In genomic region chr6:50825375-50826036, GRCh38 we compare ENCODE assay signal across 31 cellular contexts. TPM values are rescaled to one million over a fixed set of nuclear protein-coding genes. Genes with fewer than 3 reads are reported as not detected.
DNase-seq lines count a peak whose midpoint lies in the region; ATAC-seq, FAIRE-seq and TF ChIP-seq lines count a peak whose summit lies in the region.
"Had no signal": no experiment of that assay in that cellular context is flagged by ENCODE, and none has a peak within 500 bp of the region (broad histone marks: within the 10 kb centered on the region; RNA-seq: fewer than 3 reads in every experiment).

No MANE protein-coding gene starts in this region.

- H3K36me3 ChIP-seq in IMR-90 (ENCODE audit: control insufficient read depth, insufficient read depth, low read length) (no peaks in the 10 kb centered on the region), endodermal cell (ENCODE audit: control insufficient read depth, insufficient read depth, low read length) (no peaks in the 10 kb centered on the region)
- H3K36me3 ChIP-seq: WERI-Rb-1 had no signal

- H2AFZ ChIP-seq in IMR-90 (replicated peaks; ENCODE audit: low read length, poor library complexity) = peak overlapping the region; percentile 56

- BruUV-seq in IMR-90 (replicated peaks; lab: Mats Ljungman, UMichigan) = no TSS peak

- H3K23ac ChIP-seq in IMR-90 (ENCODE audit: low read depth, low read length) = no peak overlapping the region

- no peak for FAIRE-seq in urothelium cell line (lab: Jason Lieb, UNC)
- FAIRE-seq: RCC 7860, small intestine had no signal

- 0% methylated on average over 5 of the region's 16 CpGs; no CpG with 5 or more reads in 1 of the 2 experiments for WGBS in IMR-90 (ENCODE audit: extremely low coverage in 2 of 2, insufficient read length in 1 of 2), 2 experiments
- 3 to 6% methylated on average over 11 to 16 of the region's 16 CpGs for WGBS in endodermal cell (ENCODE audit: insufficient coverage in 1 of 2, insufficient read length in 1 of 2), 2 experiments

- no peaks in the 10 kb centered on the region for H3K9me1 ChIP-seq in IMR-90 (ENCODE audit: insufficient read depth, low read length)

- H3K4me3 Mint-ChIP-seq in endodermal cell (peak overlapping the region; percentile 14), mesothelial cell of epicardium (peak overlapping the region; percentile 37)
- H3K4me3 Mint-ChIP-seq in activated CD4-positive, alpha-beta memory T cell treated with anti-CD3 and anti-CD28 coated beads, Interleukin-2, amount 10 ng/mL, durations not matched to agents 7 days and 5 days = no peak overlapping the region
- H3K4me3 Mint-ChIP-seq: activated CD4-positive, alpha-beta T cell treated with anti-CD3 and anti-CD28 coated beads, Interleukin-2, amount 10 ng/mL, durations not matched to agents 7 days and 5 days; activated CD8-positive, alpha-beta memory T cell treated with anti-CD3 and anti-CD28 coated beads, Interleukin-2, amount 10 ng/mL, durations not matched to agents 7 days and 5 days; activated naive CD4-positive, alpha-beta T cell treated with anti-CD3 and anti-CD28 coated beads, Interleukin-2, amount 50 U/mL, for 24 hours; dendritic cell treated with granulocyte-macrophage colony-stimulating factor and Interleukin-4, amounts not matched to agents 40 ng/mL and 50 ng/mL, for 4 days had no signal

- ATAC-seq in IMR-90 (ENCODE audit: low read depth) = no peak
- ATAC-seq: activated CD8-positive, alpha-beta memory T cell treated with anti-CD3 and anti-CD28 coated beads, Interleukin-2, amount 10 ng/mL, durations not matched to agents 7 days and 5 days; left lobe of liver had no signal

- H4K8ac ChIP-seq in IMR-90 (ENCODE audit: low read depth in 2 of 2, low read length in 2 of 2) = no peak overlapping the region

- no peak overlapping the region for H3K4me3 ChIP-seq in IMR-90 (ENCODE audit: insufficient read depth, low read depth, low read length)
- H3K4me3 ChIP-seq in endodermal cell (ENCODE audit: low read length) = no peak overlapping the region

- TF ChIP-seq CTCF in C4-2B (conservative IDR thresholded peaks at IDR 0.05) = no peak
- TF ChIP-seq CTCF in IMR-90 (conservative IDR thresholded peaks at IDR 0.05; ENCODE audit: low read depth, low read length) = no peak
- no peak for TF ChIP-seq CTCF in endodermal cell (conservative IDR thresholded peaks at IDR 0.05)
- no peak for TF ChIP-seq CTCF in mesothelial cell of epicardium (IDR thresholded peaks at IDR 0.05; ENCODE audit: unreplicated experiment)

- H2AK5ac ChIP-seq in IMR-90 (ENCODE audit: low read depth, low read length) = no peak overlapping the region

- H3K14ac ChIP-seq in IMR-90 (replicated peaks; ENCODE audit: low read depth, low read length) = no peak overlapping the region

- TF ChIP-seq POLR2A in IMR-90 (IDR thresholded peaks at IDR 0.05; ENCODE audit: low read depth, low read length) = no peak

- H3K4me2 ChIP-seq in IMR-90 (ENCODE audit: low read depth, low read length) = no peak overlapping the region

- CTCF ChIA-PET in IMR-90 (lab: Yijun Ruan, JAX) = no interaction called here
- CTCF ChIA-PET in activated CD4-positive, alpha-beta memory T cell treated with anti-CD3 and anti-CD28 coated beads, Interleukin-2, amount 10 ng/mL, durations not matched to agents 7 days and 5 days (lab: Charles Lee) = no interaction called here

- H3K18ac ChIP-seq in IMR-90 (ENCODE audit: low read depth, low read length) = no peak overlapping the region

- no peak overlapping the region for H3K4ac ChIP-seq in IMR-90 (ENCODE audit: low read depth, low read length)

- intact Hi-C loops in IMR-90 (cut with micrococcal nuclease) = no loop called here

- H3K79me1 ChIP-seq in IMR-90 (ENCODE audit: low read depth in 1 of 2, low read length in 2 of 2) = no peaks in the 10 kb centered on the region

- POLR2A ChIA-PET in IMR-90 (lab: Charles Lee; ENCODE audit: unreplicated experiment) = no interaction called here
- POLR2A ChIA-PET in activated CD4-positive, alpha-beta memory T cell treated with anti-CD3 and anti-CD28 coated beads, Interleukin-2, amount 10 ng/mL, durations not matched to agents 7 days and 5 days (lab: Charles Lee) = no interaction called here

- H4K91ac ChIP-seq in IMR-90 (ENCODE audit: insufficient read depth, low read depth, low read length) = no peak overlapping the region

- no peak for DNase-seq in IMR-90
- peak; percentile 72 for DNase-seq in endodermal cell
- DNase-seq in mesothelial cell of epicardium (ENCODE audit: low spot score in 2 of 2, unreplicated experiment in 2 of 2) = no peak
- no peak for DNase-seq in urothelium cell line (ENCODE audit: low spot score)
- DNase-seq in ACHN = no peak
- DNase-seq in SHP77 treated with DMSO at 0.1 percent for 48 hours (lab: John Stamatoyannopoulos, UW) = no peak
- DNase-seq in activated CD4-positive, alpha-beta memory T cell treated with anti-CD3 and anti-CD28 coated beads, Interleukin-2, amount 10 ng/mL, durations not matched to agents 7 days and 5 days = no peak
- DNase-seq: activated CD4-positive, alpha-beta T cell treated with anti-CD3 and anti-CD28 coated beads, Interleukin-2, amount 10 ng/mL, durations not matched to agents 7 days and 5 days; activated CD8-positive, alpha-beta memory T cell treated with anti-CD3 and anti-CD28 coated beads, Interleukin-2, amount 10 ng/mL, durations not matched to agents 7 days and 5 days; aorta; C1 segment of cervical spinal cord; caudate nucleus; DMS79 treated with DMSO at 0.1 percent for 48 hours; H7; mesendoderm; NCI-H510A; nucleus accumbens; small intestine; stimulated activated CD4-positive, alpha-beta T cell treated with anti-CD3 and anti-CD28 coated beads, Interleukin-1b, Interleukin-23, amount 100 ng/mL, for 48 hours; WERI-Rb-1 had no signal

- no peak overlapping the region for H4K5ac ChIP-seq in IMR-90 (ENCODE audit: low read depth, low read length)

- peak overlapping the region; percentile 0; the same call in 1 of the 2 replicates for H3K27ac ChIP-seq in C4-2B
- no peak overlapping the region for H3K27ac ChIP-seq in IMR-90 (ENCODE audit: insufficient read depth, low read length)
- no peak overlapping the region for H3K27ac ChIP-seq in endodermal cell (ENCODE audit: low read depth, low read length)
- H3K27ac ChIP-seq: HL-60, WERI-Rb-1 had no signal

- no peak overlapping the region for H3K9ac ChIP-seq in IMR-90 (ENCODE audit: low read depth, low read length)
- H3K9ac ChIP-seq in endodermal cell (ENCODE audit: extremely low read depth, low read length, poor library complexity, severe bottlenecking) = no peak overlapping the region

- peaks cover 42% of the 10 kb centered on the region for H3K4me1 Mint-ChIP-seq in endodermal cell
- peaks cover 67% of the 10 kb centered on the region for H3K4me1 Mint-ChIP-seq in mesothelial cell of epicardium
- H3K4me1 Mint-ChIP-seq in activated CD4-positive, alpha-beta memory T cell treated with anti-CD3 and anti-CD28 coated beads, Interleukin-2, amount 10 ng/mL, durations not matched to agents 7 days and 5 days = peaks cover under 1% of the 10 kb centered on the region

- no peak overlapping the region for H2BK15ac ChIP-seq in IMR-90 (ENCODE audit: low read depth, low read length)

- no peak overlapping the region for H3K56ac ChIP-seq in IMR-90 (ENCODE audit: extremely low read depth, insufficient read depth, low read length)

- in situ Hi-C loops in IMR-90 (cut with MboI; ENCODE audit: low sequenced_read_pairs) (no loop called here), ACHN (cut with HindIII; ENCODE audit: low pct_ligation_motif_present, low pct_unique_long_range_greater_than_20kb, low sequenced_read_pairs) (no loop called here)

- H3K4me1 ChIP-seq in IMR-90 (ENCODE audit: control insufficient read depth, insufficient read depth, low read length) (no peaks in the 10 kb centered on the region), endodermal cell (ENCODE audit: control insufficient read depth, insufficient read depth, low read length) (no peaks in the 10 kb centered on the region)

- no peak for TF ChIP-seq RAD21 in IMR-90 (IDR thresholded peaks at IDR 0.05; ENCODE audit: low read length)

- no peaks in the 10 kb centered on the region; the same call in 1 of the 2 replicates for H3K9me3 ChIP-seq in IMR-90 (ENCODE audit: control insufficient read depth, insufficient read depth, low read length)
- H3K9me3 ChIP-seq in endodermal cell (ENCODE audit: control insufficient read depth, low read length) = no peaks in the 10 kb centered on the region

- H3K27me3 Mint-ChIP-seq in endodermal cell (ENCODE audit: insufficient read depth) = peaks cover 99% of the 10 kb centered on the region
- peaks cover 93% of the 10 kb centered on the region for H3K27me3 Mint-ChIP-seq in mesothelial cell of epicardium (ENCODE audit: low read depth)
- H3K27me3 Mint-ChIP-seq in activated CD4-positive, alpha-beta memory T cell treated with anti-CD3 and anti-CD28 coated beads, Interleukin-2, amount 10 ng/mL, durations not matched to agents 7 days and 5 days = peaks cover 70% of the 10 kb centered on the region

- H2AK9ac ChIP-seq in IMR-90 (replicated peaks; ENCODE audit: low read depth, low read length, poor library complexity) = no peak overlapping the region

- no peak overlapping the region for H2BK20ac ChIP-seq in IMR-90 (ENCODE audit: low read depth, low read length)

- no peak overlapping the region for H2BK120ac ChIP-seq in IMR-90 (ENCODE audit: low read depth, low read length)

- H3K27me3 ChIP-seq in IMR-90 (ENCODE audit: control insufficient read depth, insufficient read depth, low read length) = peaks cover 44% of the 10 kb centered on the region
- peaks cover 100% of the 10 kb centered on the region for H3K27me3 ChIP-seq in endodermal cell (ENCODE audit: control insufficient read depth, insufficient read depth, low read length, poor library complexity, severe bottlenecking)

- dilution Hi-C loops in IMR-90 (cut with HindIII; ENCODE audit: low sequenced_read_pairs, unreplicated experiment) = no loop called here

- H3K36me3 Mint-ChIP-seq in endodermal cell (ENCODE audit: low read depth) = no peaks in the 10 kb centered on the region
- no peaks in the 10 kb centered on the region for H3K36me3 Mint-ChIP-seq in mesothelial cell of epicardium
- no peaks in the 10 kb centered on the region for H3K36me3 Mint-ChIP-seq in activated CD4-positive, alpha-beta memory T cell treated with anti-CD3 and anti-CD28 coated beads, Interleukin-2, amount 10 ng/mL, durations not matched to agents 7 days and 5 days (ENCODE audit: low read depth)
- H3K36me3 Mint-ChIP-seq: activated CD8-positive, alpha-beta memory T cell treated with anti-CD3 and anti-CD28 coated beads, Interleukin-2, amount 10 ng/mL, durations not matched to agents 7 days and 5 days; activated naive CD4-positive, alpha-beta T cell treated with anti-CD3 and anti-CD28 coated beads, Interleukin-2, amount 50 U/mL, for 24 hours had no signal

- H2BK5ac ChIP-seq in IMR-90 (ENCODE audit: low read depth, low read length, poor library complexity, severe bottlenecking) = no peak overlapping the region

- H3K9me3 Mint-ChIP-seq in endodermal cell (no peaks in the 10 kb centered on the region), mesothelial cell of epicardium (no peaks in the 10 kb centered on the region)
- H3K9me3 Mint-ChIP-seq in activated CD4-positive, alpha-beta memory T cell treated with anti-CD3 and anti-CD28 coated beads, Interleukin-2, amount 10 ng/mL, durations not matched to agents 7 days and 5 days = no peaks in the 10 kb centered on the region
- H3K9me3 Mint-ChIP-seq: activated CD4-positive, alpha-beta T cell treated with anti-CD3 and anti-CD28 coated beads, Interleukin-2, amount 10 ng/mL, durations not matched to agents 7 days and 5 days; activated naive CD4-positive, alpha-beta T cell treated with anti-CD3 and anti-CD28 coated beads, Interleukin-2, amount 50 U/mL, for 24 hours; dendritic cell treated with granulocyte-macrophage colony-stimulating factor and Interleukin-4, amounts not matched to agents 40 ng/mL and 50 ng/mL, for 4 days had no signal

- no peaks in the 10 kb centered on the region for H4K20me1 ChIP-seq in IMR-90 (ENCODE audit: insufficient read depth, low read length)

- H3K27ac Mint-ChIP-seq in endodermal cell (no peak overlapping the region), mesothelial cell of epicardium (no peak overlapping the region)
- H3K27ac Mint-ChIP-seq in activated CD4-positive, alpha-beta memory T cell treated with anti-CD3 and anti-CD28 coated beads, Interleukin-2, amount 10 ng/mL, durations not matched to agents 7 days and 5 days = no peak overlapping the region
- H3K27ac Mint-ChIP-seq: activated CD4-positive, alpha-beta T cell treated with anti-CD3 and anti-CD28 coated beads, Interleukin-2, amount 10 ng/mL, durations not matched to agents 7 days and 5 days; activated CD8-positive, alpha-beta memory T cell treated with anti-CD3 and anti-CD28 coated beads, Interleukin-2, amount 10 ng/mL, durations not matched to agents 7 days and 5 days; activated naive CD4-positive, alpha-beta T cell treated with anti-CD3 and anti-CD28 coated beads, Interleukin-2, amount 50 U/mL, for 24 hours; dendritic cell treated with granulocyte-macrophage colony-stimulating factor and Interleukin-4, amounts not matched to agents 40 ng/mL and 50 ng/mL, for 4 days had no signal

RNA-seq across cellular contexts. Expression of gene TFAP2B, which starts 6.8 kb away (rescaled TPM):
- total RNA-seq in IMR-90 (2012; rRNA removed) = not detected in 2 replicates
- polyA plus RNA-seq in IMR-90 (2012; rRNA removed) = not detected in 2 replicates
- polyA plus RNA-seq in IMR-90 (2012; cell fraction: cytosol; rRNA removed) = not detected in 2 replicates
- not detected in 2 replicates for polyA plus RNA-seq in IMR-90 (2012; cell fraction: nucleus; rRNA removed; ENCODE audit: low replicate concordance)
- not detected for total RNA-seq in endodermal cell
- polyA plus RNA-seq in endodermal cell (2013, experiment 1 of 2) = 42.1 TPM
- 36.6 TPM for polyA plus RNA-seq in endodermal cell (2013, experiment 2 of 2)
- 4.9 to 6.8 TPM (median 5.0 TPM) in 3 replicates for total RNA-seq in mesothelial cell of epicardium
- total RNA-seq in activated CD4-positive, alpha-beta memory T cell treated with anti-CD3 and anti-CD28 coated beads, Interleukin-2, amount 10 ng/mL, durations not matched to agents 7 days and 5 days = not detected
- total RNA-seq: activated CD4-positive, alpha-beta T cell treated with anti-CD3 and anti-CD28 coated beads, Interleukin-2, amount 10 ng/mL, durations not matched to agents 7 days and 5 days; activated CD8-positive, alpha-beta memory T cell treated with anti-CD3 and anti-CD28 coated beads, Interleukin-2, amount 10 ng/mL, durations not matched to agents 7 days and 5 days; aorta; glomerular endothelial cell; H7; left lobe of liver; SK-MEL-5; subcutaneous adipose tissue; T-helper 2 cell treated with Interferon-gamma antibody and Interleukin-4, amounts not matched to agents 100 ng/mL and 5 ng/mL, for 36 hours had no signal
- polyA plus RNA-seq: AG04450, small intestine had no signal
